8 cellular contexts compared by ENCODE assay signal in genomic region chr1:218344814-218345672, GRCh38. TPM values are rescaled to one million over a fixed set of nuclear protein-coding genes. Genes with fewer than 3 reads are reported as not detected.
DNase-seq lines count a peak whose midpoint lies in the region; ATAC-seq and TF ChIP-seq lines count a peak whose summit lies in the region.

Gene TGFB2 (plus strand): TSS chr1:218345336. CDS start chr1:218346702, 1,366 bp downstream.

- H3K27me3 ChIP-seq in CD4-positive, alpha-beta T cell (ENCODE audit: control insufficient read depth, insufficient read depth, low read length), result peaks cover 26% of the 10 kb centered on the region
- 0 out of 2 replicates have a peak, but pooled peaks cover 4% of the 10 kb centered on the region for H3K27me3 ChIP-seq in OCI-LY1 (ENCODE audit: insufficient read depth, low read length)
- H3K27me3 ChIP-seq in skeletal muscle tissue (ENCODE audit: control insufficient read depth in 3 of 3, insufficient read depth in 3 of 3, low read length in 3 of 3), result no peaks in the 10 kb centered on the region

- H4K20me1 ChIP-seq in OCI-LY1 (ENCODE audit: insufficient read depth, low read length), result no peaks in the 10 kb centered on the region

- H3F3A ChIP-seq in OCI-LY1 (ENCODE audit: insufficient read depth, low read length), result no peaks in the 10 kb centered on the region

- no peak within 1 kb of the TSS for H3K4me3 Mint-ChIP-seq in CD4-positive, alpha-beta T cell

- no peaks in the 10 kb centered on the region for H3K9me2 ChIP-seq in OCI-LY1 (ENCODE audit: low read depth, low read length)

- no peaks in the 10 kb centered on the region for H3K79me2 ChIP-seq in OCI-LY1 (ENCODE audit: insufficient read depth, low read length)

- peaks cover 3% of the 10 kb centered on the region for H3K36me3 Mint-ChIP-seq in CD4-positive, alpha-beta T cell (ENCODE audit: low read depth)

- CTCF ChIA-PET in CD4-positive, alpha-beta T cell (lab: Charles Lee), result interaction anchor here (0.6 kb wide), 1 partner anchor 114 kb away, joined by 4 read pairs; no protein-coding TSS in a partner anchor

- peak; percentile 30 for ATAC-seq in CD4-positive, alpha-beta T cell (ENCODE audit: poor library complexity)
- ATAC-seq in GM19043 (IDR thresholded peaks at IDR 0.05; ENCODE audit: low read depth, unreplicated experiment) (peak; percentile 30), HG03175 (IDR thresholded peaks at IDR 0.05; ENCODE audit: unreplicated experiment) (peak; percentile 40)

- H3K9me3 Mint-ChIP-seq in CD4-positive, alpha-beta T cell, result no peaks in the 10 kb centered on the region

- TF ChIP-seq CTCF in CD4-positive, alpha-beta T cell (IDR thresholded peaks at IDR 0.05), result no peak
- no peak for TF ChIP-seq CTCF in OCI-LY1 (IDR thresholded peaks at IDR 0.05; ENCODE audit: low read length)

- intact Hi-C loops in CD4-positive, alpha-beta T cell (cut with DNase I, micrococcal nuclease), result no loop called here

- H3K4me1 Mint-ChIP-seq in CD4-positive, alpha-beta T cell (ENCODE audit: low read depth), result peaks cover 31% of the 10 kb centered on the region

- H3K36me3 ChIP-seq in OCI-LY1 (ENCODE audit: insufficient read depth, low read length), result no peaks in the 10 kb centered on the region; the same call in 1 of the 2 replicates
- no peaks in the 10 kb centered on the region for H3K36me3 ChIP-seq in skeletal muscle tissue (ENCODE audit: control insufficient read depth in 3 of 3, insufficient read depth in 3 of 3, low read length in 3 of 3)

- peak within 1 kb of the TSS; percentile 8 for H3K27ac Mint-ChIP-seq in CD4-positive, alpha-beta T cell

- DNase-seq in CD4-positive, alpha-beta T cell, result no peak
- DNase-seq in caudate nucleus (lab: John Stamatoyannopoulos, UW) (peak in 27 of 61 donors; percentile 15 to 66 (median 44)), inferior parietal cortex (ENCODE audit: extremely low spot score) (peak; percentile 68), middle frontal gyrus (ENCODE audit: extremely low spot score, low spot score) (no peak)

- H3K27me3 Mint-ChIP-seq in CD4-positive, alpha-beta T cell, result peaks cover 47% of the 10 kb centered on the region

- H3K4me1 ChIP-seq in OCI-LY1 (ENCODE audit: insufficient read depth, low read length, severe bottlenecking), result peaks cover 14% of the 10 kb centered on the region
- peaks cover 5 to 16% (median 13%) of the 10 kb centered on the region in 3 donors for H3K4me1 ChIP-seq in skeletal muscle tissue (ENCODE audit: control insufficient read depth in 3 of 3, insufficient read depth in 3 of 3, low read length in 3 of 3)

- peak within 1 kb of the TSS; percentile 46 for H3K4me3 ChIP-seq in OCI-LY1 (ENCODE audit: low read depth, low read length, poor library complexity, severe bottlenecking)
- H3K4me3 ChIP-seq in skeletal muscle tissue (ENCODE audit: low read length in 3 of 3), result peak within 1 kb of the TSS; percentile 83 to 95 (median 90)

- peak within 1 kb of the TSS; percentile 53; the same call in 1 of the 2 replicates for H3K4me2 ChIP-seq in OCI-LY1 (ENCODE audit: low read length)

- POLR2A ChIA-PET in CD4-positive, alpha-beta T cell (lab: Charles Lee), result interaction anchor here (1.6 kb wide), 1 partner anchor 829 kb away, joined by 5 read pairs; the partner anchor contains the start of gene LYPLAL1

- no peaks in the 10 kb centered on the region for H3K9me3 ChIP-seq in CD4-positive, alpha-beta T cell (ENCODE audit: control insufficient read depth, low read length)
- H3K9me3 ChIP-seq in OCI-LY1 (ENCODE audit: low read length) (no peaks in the 10 kb centered on the region), skeletal muscle tissue (ENCODE audit: control insufficient read depth in 3 of 3, low read length in 3 of 3) (no peaks in the 10 kb centered on the region)

- H3K27ac ChIP-seq in CD4-positive, alpha-beta T cell (ENCODE audit: low read depth, low read length), result no peak within 1 kb of the TSS
- H3K27ac ChIP-seq in OCI-LY1 (ENCODE audit: low read depth, low read length, poor library complexity, severe bottlenecking), result no peak within 1 kb of the TSS
- H3K27ac ChIP-seq in caudate nucleus (ENCODE audit: low read depth, low read length), result peak within 1 kb of the TSS; percentile 80
- peak within 1 kb of the TSS; percentile 95 for H3K27ac ChIP-seq in skeletal muscle tissue (ENCODE audit: low read depth, low read length)

- no peak within 1 kb of the TSS for H3K9ac ChIP-seq in OCI-LY1 (ENCODE audit: low read length)
- H3K9ac ChIP-seq in skeletal muscle tissue (ENCODE audit: low read depth in 1 of 3, low read length in 3 of 3), result peak within 1 kb of the TSS; percentile 88 to 99 (median 92)

- no peak within 1 kb of the TSS for H2AFZ ChIP-seq in OCI-LY1 (ENCODE audit: low read length)

RNA-seq across cellular contexts. Expression of gene TGFB2, which starts in this region (rescaled TPM):
- under 1 TPM; 0.11 TPM for total RNA-seq in CD4-positive, alpha-beta T cell
- total RNA-seq in skeletal muscle tissue, result 50.6 TPM

Comparison
In these comparisons a context has a peak if more than half of its experiments do, and no peak if none do; other contexts are left out.
1. RNA of gene TGFB2 (total RNA-seq): 50.6 TPM in skeletal muscle tissue (single experiment); 0.11 TPM in CD4-positive, alpha-beta T cell; every median in the first group is over 10 times any median in the second.
2. Peak in ATAC-seq in CD4-positive, alpha-beta T cell; RNA of the gene not detected or under 1 TPM.
3. H3K27ac ChIP-seq: peak in caudate nucleus (single experiment) and skeletal muscle tissue (single experiment); none in CD4-positive, alpha-beta T cell (single experiment) and OCI-LY1 (single experiment).
4. Peak in every context shown above with its lines, with median percentiles within 50 percentile points of each other: ATAC-seq.